Comparison of ENCODE assay signal across 16 cellular contexts in the genomic region with DNA sequence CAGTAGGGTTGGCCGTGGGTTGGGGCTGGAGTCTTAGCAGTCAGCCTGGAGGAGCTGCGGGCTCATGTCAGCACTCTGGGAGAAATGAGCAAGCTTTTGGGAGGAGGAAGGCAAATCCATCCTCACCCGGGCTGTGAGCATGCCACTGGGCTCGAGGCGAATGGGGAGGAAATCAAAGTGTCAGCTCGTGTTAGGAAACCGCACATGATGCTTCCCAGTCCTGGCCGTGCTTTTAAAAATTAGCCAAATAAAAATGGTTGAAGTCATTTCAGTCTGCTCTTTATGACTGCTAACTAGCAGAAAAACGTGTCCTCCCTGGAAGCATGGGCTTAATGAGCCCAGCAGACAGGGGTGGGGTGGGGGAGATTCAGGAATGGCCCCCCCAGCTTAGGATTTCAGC.
A peak's percentile ranks its signal among the peaks of the same experiment; 100 is the strongest.
DNase-seq lines count a peak whose midpoint lies in the region; ATAC-seq and TF ChIP-seq lines count a peak whose summit lies in the region.
"Had no signal": no experiment of that assay in that cellular context is flagged by ENCODE, and none has a peak within 500 bp of the region (broad histone marks: within the 10 kb centered on the region; RNA-seq: fewer than 3 reads in every experiment).

No MANE protein-coding gene starts in this region.

- H3K9me1 ChIP-seq in IMR-90 (ENCODE audit: insufficient read depth, low read length) = peaks cover 12% of the 10 kb centered on the region; the same call in 1 of the 2 replicates

- no peaks in the 10 kb centered on the region for H3K79me2 ChIP-seq in neural progenitor cell (ENCODE audit: low read depth)

- H3K9ac ChIP-seq in IMR-90 (ENCODE audit: low read depth, low read length) = no peak overlapping the region
- no peak overlapping the region for H3K9ac ChIP-seq in neural progenitor cell

- intact Hi-C loops in IMR-90 (cut with micrococcal nuclease) = no loop called here

- POLR2A ChIA-PET in BJ (lab: Charles Lee) = interaction anchor here (0.6 kb wide), 1 partner anchor 29 kb away, joined by 3 read pairs; no protein-coding TSS in a partner anchor
- POLR2A ChIA-PET in IMR-90 (lab: Charles Lee; ENCODE audit: unreplicated experiment) = no interaction called here

- DNase-seq in BJ (ENCODE audit: low read depth) (peak; percentile 69), IMR-90 (no peak), epidermal melanocyte (ENCODE audit: insufficient read length, low spot score) (peak; percentile 53), neural progenitor cell (ENCODE audit: low spot score) (no peak)
- DNase-seq in effector CD4-positive, alpha-beta T cell = no peak
- DNase-seq in activated naive CD8-positive, alpha-beta T cell treated with anti-CD3 and anti-CD28 coated beads for 36 hours = no peak
- DNase-seq: activated naive CD4-positive, alpha-beta T cell; dermis blood vessel endothelial cell; hypothalamus; NCI-H1930; NCI-H526; psoas muscle had no signal

- no peak overlapping the region for H3K23ac ChIP-seq in IMR-90 (ENCODE audit: low read depth, low read length)

- H3F3A ChIP-seq in neural progenitor cell (ENCODE audit: low read depth) = peaks cover 6% of the 10 kb centered on the region

- ATAC-seq in IMR-90 (ENCODE audit: low read depth) (no peak), GM18867 (IDR thresholded peaks at IDR 0.05; ENCODE audit: unreplicated experiment) (no peak), HG03442 (IDR thresholded peaks at IDR 0.05; ENCODE audit: unreplicated experiment) (no peak)
- ATAC-seq: psoas muscle, WTC11 had no signal

- H2AFZ ChIP-seq in IMR-90 (replicated peaks; ENCODE audit: low read length, poor library complexity) (no peak overlapping the region), neural progenitor cell (replicated peaks) (no peak overlapping the region)

- no peaks in the 10 kb centered on the region for H3K9me3 ChIP-seq in IMR-90 (ENCODE audit: control insufficient read depth, insufficient read depth, low read length)
- no peaks in the 10 kb centered on the region for H3K9me3 ChIP-seq in neural progenitor cell (ENCODE audit: low read depth)
- H3K9me3 ChIP-seq: esophagus muscularis mucosa, psoas muscle had no signal

- no peak for TF ChIP-seq POLR2A in IMR-90 (IDR thresholded peaks at IDR 0.05; ENCODE audit: low read depth, low read length)

- H3K27ac Mint-ChIP-seq in neural progenitor cell = peak overlapping the region; percentile 78
- H3K27ac Mint-ChIP-seq in activated naive CD8-positive, alpha-beta T cell treated with anti-CD3 and anti-CD28 coated beads for 36 hours = no peak overlapping the region

- TF ChIP-seq RAD21 in IMR-90 (IDR thresholded peaks at IDR 0.05; ENCODE audit: low read length) = no peak

- no peak overlapping the region for H3K4me3 Mint-ChIP-seq in neural progenitor cell
- no peak overlapping the region for H3K4me3 Mint-ChIP-seq in activated naive CD8-positive, alpha-beta T cell treated with anti-CD3 and anti-CD28 coated beads for 36 hours
- H3K4me3 Mint-ChIP-seq: WTC11 had no signal

- in situ Hi-C loops in IMR-90 (cut with MboI; ENCODE audit: low sequenced_read_pairs) = no loop called here

- CTCF ChIA-PET in BJ (lab: Yijun Ruan, JAX) = interaction anchor here (1.0 to 1.2 kb wide), 2 partner anchors 12 to 58 kb away, joined by 4 read pairs; no protein-coding TSS in a partner anchor
- CTCF ChIA-PET in IMR-90 (lab: Yijun Ruan, JAX) = no interaction called here

- no peak overlapping the region for H2AK9ac ChIP-seq in IMR-90 (replicated peaks; ENCODE audit: low read depth, low read length, poor library complexity)

- no peak overlapping the region for H2BK120ac ChIP-seq in IMR-90 (ENCODE audit: low read depth, low read length)

- H4K20me1 ChIP-seq in IMR-90 (ENCODE audit: insufficient read depth, low read length) (no peaks in the 10 kb centered on the region; the same call in 1 of the 2 replicates), neural progenitor cell (ENCODE audit: low read depth) (no peaks in the 10 kb centered on the region)

- WGBS in IMR-90 (ENCODE audit: extremely low coverage in 2 of 2, insufficient read length in 1 of 2), 2 experiments = 52% methylated on average over 7 of the region's 9 CpGs; no CpG with 5 or more reads in 1 of the 2 experiments

- H2AK5ac ChIP-seq in IMR-90 (ENCODE audit: low read depth, low read length) = peak overlapping the region; percentile 45; the same call in 1 of the 2 replicates

- no peak overlapping the region for H3K4me3 ChIP-seq in BJ (ENCODE audit: low read depth, low read length)
- H3K4me3 ChIP-seq in IMR-90 (ENCODE audit: insufficient read depth, low read depth, low read length) = no peak overlapping the region
- H3K4me3 ChIP-seq in neural progenitor cell = no peak overlapping the region
- H3K4me3 ChIP-seq: esophagus muscularis mucosa, psoas muscle had no signal

- H3K14ac ChIP-seq in IMR-90 (replicated peaks; ENCODE audit: low read depth, low read length) = no peak overlapping the region

- H3K18ac ChIP-seq in IMR-90 (ENCODE audit: low read depth, low read length) = no peak overlapping the region

- peaks cover 0 to 6% of the 10 kb centered on the region in 2 experiments; a peak in 1 of 4 replicates for H3K79me1 ChIP-seq in IMR-90 (ENCODE audit: low read depth in 1 of 2, low read length in 2 of 2)

- H3K27me3 ChIP-seq in BJ (ENCODE audit: control insufficient read depth, insufficient read depth, low read length) (no peaks in the 10 kb centered on the region), IMR-90 (ENCODE audit: control insufficient read depth, insufficient read depth, low read length) (no peaks in the 10 kb centered on the region), neural progenitor cell (no peaks in the 10 kb centered on the region)
- H3K27me3 ChIP-seq: esophagus muscularis mucosa had no signal

- H3K4me2 ChIP-seq in IMR-90 (ENCODE audit: low read depth, low read length) (no peak overlapping the region), neural progenitor cell (no peak overlapping the region)

- H4K8ac ChIP-seq in IMR-90 (ENCODE audit: low read depth in 2 of 2, low read length in 2 of 2) = no peak overlapping the region

- TF ChIP-seq CTCF in BJ (IDR thresholded peaks at IDR 0.05; ENCODE audit: insufficient read depth, low read depth, low read length) (no peak), IMR-90 (conservative IDR thresholded peaks at IDR 0.05; ENCODE audit: low read depth, low read length) (no peak), neural progenitor cell (IDR thresholded peaks at IDR 0.05) (no peak)

- no peak overlapping the region for H2BK20ac ChIP-seq in IMR-90 (ENCODE audit: low read depth, low read length)

- BruUV-seq in IMR-90 (replicated peaks; lab: Mats Ljungman, UMichigan) = no TSS peak

- H3K56ac ChIP-seq in IMR-90 (ENCODE audit: extremely low read depth, insufficient read depth, low read length) = no peak overlapping the region

- no peak overlapping the region for H3K4ac ChIP-seq in IMR-90 (ENCODE audit: low read depth, low read length)

- H4K5ac ChIP-seq in IMR-90 (ENCODE audit: low read depth, low read length) = no peak overlapping the region

- H4K91ac ChIP-seq in IMR-90 (ENCODE audit: insufficient read depth, low read depth, low read length) = no peak overlapping the region

- H2BK15ac ChIP-seq in IMR-90 (ENCODE audit: low read depth, low read length) = no peak overlapping the region

- H3K27ac ChIP-seq in IMR-90 (ENCODE audit: insufficient read depth, low read length) (no peak overlapping the region), neural progenitor cell (no peak overlapping the region)
- H3K27ac ChIP-seq: esophagus muscularis mucosa, psoas muscle had no signal

- H3K36me3 ChIP-seq in BJ (ENCODE audit: control insufficient read depth, insufficient read depth, low read length) = no peaks in the 10 kb centered on the region
- no peaks in the 10 kb centered on the region for H3K36me3 ChIP-seq in IMR-90 (ENCODE audit: control insufficient read depth, insufficient read depth, low read length)
- no peaks in the 10 kb centered on the region for H3K36me3 ChIP-seq in neural progenitor cell

- H3K4me1 Mint-ChIP-seq in neural progenitor cell = peaks cover 52% of the 10 kb centered on the region
- peaks cover 20% of the 10 kb centered on the region for H3K4me1 Mint-ChIP-seq in activated naive CD8-positive, alpha-beta T cell treated with anti-CD3 and anti-CD28 coated beads for 36 hours

- H3K4me1 ChIP-seq in IMR-90 (ENCODE audit: control insufficient read depth, insufficient read depth, low read length) (peaks cover 10% of the 10 kb centered on the region), neural progenitor cell (peaks cover 7% of the 10 kb centered on the region)

- H3K36me3 Mint-ChIP-seq in neural progenitor cell = no peaks in the 10 kb centered on the region
- peaks cover 50% of the 10 kb centered on the region for H3K36me3 Mint-ChIP-seq in activated naive CD8-positive, alpha-beta T cell treated with anti-CD3 and anti-CD28 coated beads for 36 hours
- H3K36me3 Mint-ChIP-seq: WTC11 had no signal

- no peaks in the 10 kb centered on the region for H3K9me3 Mint-ChIP-seq in neural progenitor cell
- no peaks in the 10 kb centered on the region for H3K9me3 Mint-ChIP-seq in activated naive CD8-positive, alpha-beta T cell treated with anti-CD3 and anti-CD28 coated beads for 36 hours
- H3K9me3 Mint-ChIP-seq: WTC11 had no signal

- dilution Hi-C loops in IMR-90 (cut with HindIII; ENCODE audit: low sequenced_read_pairs, unreplicated experiment) = no loop called here

- H3K27me3 Mint-ChIP-seq in neural progenitor cell (ENCODE audit: insufficient read depth, low read depth) = peaks cover 6% of the 10 kb centered on the region
- no peaks in the 10 kb centered on the region for H3K27me3 Mint-ChIP-seq in activated naive CD8-positive, alpha-beta T cell treated with anti-CD3 and anti-CD28 coated beads for 36 hours

- H2BK5ac ChIP-seq in IMR-90 (ENCODE audit: low read depth, low read length, poor library complexity, severe bottlenecking) = no peak overlapping the region

TF ChIP-seq in IMR-90, 13 proteins besides CTCF, POLR2A, EP300 and RAD21:
- no peak for TF ChIP-seq CHD1 (IDR thresholded peaks at IDR 0.05; ENCODE audit: low read depth, low read length)
- TF ChIP-seq FOS (IDR thresholded peaks at IDR 0.05; ENCODE audit: low read depth, low read length) = no peak
- no peak for TF ChIP-seq RFX5 (IDR thresholded peaks at IDR 0.05; ENCODE audit: low read depth, low read length)
- no peak for TF ChIP-seq MXI1 (IDR thresholded peaks at IDR 0.05; ENCODE audit: borderline replicate concordance, low read depth, low read length)
- TF ChIP-seq MAZ (IDR thresholded peaks at IDR 0.05; ENCODE audit: borderline replicate concordance, low read depth, low read length) = no peak
TF ChIP-seq in IMR-90: peak in this region for 0.

Comparison
In these comparisons a context has a peak if more than half of its experiments do, and no peak if none do; other contexts are left out.
1. DNase-seq: peak in BJ (single experiment) and epidermal melanocyte (single experiment); none in IMR-90 (single experiment), neural progenitor cell (single experiment), effector CD4-positive, alpha-beta T cell (single experiment) and activated naive CD8-positive, alpha-beta T cell treated with anti-CD3 and anti-CD28 coated beads for 36 hours (single experiment).